1 cellular context compared by ENCODE assay signal in genomic region chr7:143892527-143893300, GRCh38.
TF ChIP-seq lines count a peak whose summit lies in the region.

No MANE protein-coding gene starts in this region.

TF ChIP-seq in K562, 482 proteins besides CTCF, POLR2A, EP300 and RAD21 (continued from another document and continues in another):
- TF ChIP-seq, protein P1, sequence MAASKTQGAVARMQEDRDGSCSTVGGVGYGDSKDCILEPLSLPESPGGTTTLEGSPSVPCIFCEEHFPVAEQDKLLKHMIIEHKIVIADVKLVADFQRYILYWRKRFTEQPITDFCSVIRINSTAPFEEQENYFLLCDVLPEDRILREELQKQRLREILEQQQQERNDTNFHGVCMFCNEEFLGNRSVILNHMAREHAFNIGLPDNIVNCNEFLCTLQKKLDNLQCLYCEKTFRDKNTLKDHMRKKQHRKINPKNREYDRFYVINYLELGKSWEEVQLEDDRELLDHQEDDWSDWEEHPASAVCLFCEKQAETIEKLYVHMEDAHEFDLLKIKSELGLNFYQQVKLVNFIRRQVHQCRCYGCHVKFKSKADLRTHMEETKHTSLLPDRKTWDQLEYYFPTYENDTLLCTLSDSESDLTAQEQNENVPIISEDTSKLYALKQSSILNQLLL (CRISPR knock-in tag; IDR thresholded peaks at IDR 0.05; ENCODE audit: borderline replicate concordance), result no peak
- TF ChIP-seq SNIP1 (IDR thresholded peaks at IDR 0.05; ENCODE audit: low read depth) (no peak), SMARCB1 (IDR thresholded peaks at IDR 0.05; ENCODE audit: insufficient read length, low read depth) (no peak), HMG20A (CRISPR knock-in tag; conservative IDR thresholded peaks at IDR 0.05) (no peak), HMG20B (CRISPR knock-in tag; IDR thresholded peaks at IDR 0.05) (no peak), ZSCAN32 (CRISPR knock-in tag; IDR thresholded peaks at IDR 0.05) (no peak), ZNF699 (CRISPR knock-in tag; IDR thresholded peaks at IDR 0.05; ENCODE audit: insufficient replicate concordance) (no peak), ZNF23 (CRISPR knock-in tag; IDR thresholded peaks at IDR 0.05) (no peak), PHF21A (IDR thresholded peaks at IDR 0.05; ENCODE audit: borderline replicate concordance, low read depth) (no peak), TBL1XR1 (IDR thresholded peaks at IDR 0.05; ENCODE audit: low read length in 2 of 2) (peak in 1 of 2 experiments; percentile 26; a peak in 1 of 4 replicates), SP1 (CRISPR knock-in tag; IDR thresholded peaks at IDR 0.05) (no peak), MGA (IDR thresholded peaks at IDR 0.05) (no peak), JUN (IDR thresholded peaks at IDR 0.05; ENCODE audit: borderline replicate concordance, low read depth, low read length) (peak; percentile 72; the same call in 1 of the 2 replicates), JUN (CRISPR knock-in tag; IDR thresholded peaks at IDR 0.05; ENCODE audit: borderline replicate concordance) (no peak), NR4A1 (CRISPR knock-in tag; IDR thresholded peaks at IDR 0.05) (no peak), NR4A1 (tag; IDR thresholded peaks at IDR 0.05) (no peak), RREB1 (CRISPR knock-in tag; IDR thresholded peaks at IDR 0.05) (no peak), CLOCK (CRISPR knock-in tag; IDR thresholded peaks at IDR 0.05; ENCODE audit: borderline replicate concordance) (no peak), ZNF766 (CRISPR knock-in tag; conservative IDR thresholded peaks at IDR 0.05) (no peak)
- TF ChIP-seq, protein P2, sequence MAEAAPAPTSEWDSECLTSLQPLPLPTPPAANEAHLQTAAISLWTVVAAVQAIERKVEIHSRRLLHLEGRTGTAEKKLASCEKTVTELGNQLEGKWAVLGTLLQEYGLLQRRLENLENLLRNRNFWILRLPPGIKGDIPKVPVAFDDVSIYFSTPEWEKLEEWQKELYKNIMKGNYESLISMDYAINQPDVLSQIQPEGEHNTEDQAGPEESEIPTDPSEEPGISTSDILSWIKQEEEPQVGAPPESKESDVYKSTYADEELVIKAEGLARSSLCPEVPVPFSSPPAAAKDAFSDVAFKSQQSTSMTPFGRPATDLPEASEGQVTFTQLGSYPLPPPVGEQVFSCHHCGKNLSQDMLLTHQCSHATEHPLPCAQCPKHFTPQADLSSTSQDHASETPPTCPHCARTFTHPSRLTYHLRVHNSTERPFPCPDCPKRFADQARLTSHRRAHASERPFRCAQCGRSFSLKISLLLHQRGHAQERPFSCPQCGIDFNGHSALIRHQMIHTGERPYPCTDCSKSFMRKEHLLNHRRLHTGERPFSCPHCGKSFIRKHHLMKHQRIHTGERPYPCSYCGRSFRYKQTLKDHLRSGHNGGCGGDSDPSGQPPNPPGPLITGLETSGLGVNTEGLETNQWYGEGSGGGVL (CRISPR knock-in tag; IDR thresholded peaks at IDR 0.05), result no peak
- TF ChIP-seq, protein P3, sequence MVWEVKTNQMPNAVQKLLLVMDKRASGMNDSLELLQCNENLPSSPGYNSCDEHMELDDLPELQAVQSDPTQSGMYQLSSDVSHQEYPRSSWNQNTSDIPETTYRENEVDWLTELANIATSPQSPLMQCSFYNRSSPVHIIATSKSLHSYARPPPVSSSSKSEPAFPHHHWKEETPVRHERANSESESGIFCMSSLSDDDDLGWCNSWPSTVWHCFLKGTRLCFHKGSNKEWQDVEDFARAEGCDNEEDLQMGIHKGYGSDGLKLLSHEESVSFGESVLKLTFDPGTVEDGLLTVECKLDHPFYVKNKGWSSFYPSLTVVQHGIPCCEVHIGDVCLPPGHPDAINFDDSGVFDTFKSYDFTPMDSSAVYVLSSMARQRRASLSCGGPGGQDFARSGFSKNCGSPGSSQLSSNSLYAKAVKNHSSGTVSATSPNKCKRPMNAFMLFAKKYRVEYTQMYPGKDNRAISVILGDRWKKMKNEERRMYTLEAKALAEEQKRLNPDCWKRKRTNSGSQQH (CRISPR knock-in tag; IDR thresholded peaks at IDR 0.05), result no peak
- TF ChIP-seq, protein P4, sequence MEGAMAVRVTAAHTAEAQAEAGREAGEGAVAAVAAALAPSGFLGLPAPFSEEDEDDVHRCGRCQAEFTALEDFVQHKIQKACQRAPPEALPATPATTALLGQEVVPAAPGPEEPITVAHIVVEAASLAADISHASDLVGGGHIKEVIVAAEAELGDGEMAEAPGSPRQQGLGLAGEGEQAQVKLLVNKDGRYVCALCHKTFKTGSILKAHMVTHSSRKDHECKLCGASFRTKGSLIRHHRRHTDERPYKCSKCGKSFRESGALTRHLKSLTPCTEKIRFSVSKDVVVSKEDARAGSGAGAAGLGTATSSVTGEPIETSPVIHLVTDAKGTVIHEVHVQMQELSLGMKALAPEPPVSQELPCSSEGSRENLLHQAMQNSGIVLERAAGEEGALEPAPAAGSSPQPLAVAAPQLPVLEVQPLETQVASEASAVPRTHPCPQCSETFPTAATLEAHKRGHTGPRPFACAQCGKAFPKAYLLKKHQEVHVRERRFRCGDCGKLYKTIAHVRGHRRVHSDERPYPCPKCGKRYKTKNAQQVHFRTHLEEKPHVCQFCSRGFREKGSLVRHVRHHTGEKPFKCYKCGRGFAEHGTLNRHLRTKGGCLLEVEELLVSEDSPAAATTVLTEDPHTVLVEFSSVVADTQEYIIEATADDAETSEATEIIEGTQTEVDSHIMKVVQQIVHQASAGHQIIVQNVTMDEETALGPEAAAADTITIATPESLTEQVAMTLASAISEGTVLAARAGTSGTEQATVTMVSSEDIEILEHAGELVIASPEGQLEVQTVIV (CRISPR knock-in tag; IDR thresholded peaks at IDR 0.05; ENCODE audit: borderline replicate concordance), result no peak
